8 cellular contexts compared by ENCODE assay signal in the genomic region with DNA sequence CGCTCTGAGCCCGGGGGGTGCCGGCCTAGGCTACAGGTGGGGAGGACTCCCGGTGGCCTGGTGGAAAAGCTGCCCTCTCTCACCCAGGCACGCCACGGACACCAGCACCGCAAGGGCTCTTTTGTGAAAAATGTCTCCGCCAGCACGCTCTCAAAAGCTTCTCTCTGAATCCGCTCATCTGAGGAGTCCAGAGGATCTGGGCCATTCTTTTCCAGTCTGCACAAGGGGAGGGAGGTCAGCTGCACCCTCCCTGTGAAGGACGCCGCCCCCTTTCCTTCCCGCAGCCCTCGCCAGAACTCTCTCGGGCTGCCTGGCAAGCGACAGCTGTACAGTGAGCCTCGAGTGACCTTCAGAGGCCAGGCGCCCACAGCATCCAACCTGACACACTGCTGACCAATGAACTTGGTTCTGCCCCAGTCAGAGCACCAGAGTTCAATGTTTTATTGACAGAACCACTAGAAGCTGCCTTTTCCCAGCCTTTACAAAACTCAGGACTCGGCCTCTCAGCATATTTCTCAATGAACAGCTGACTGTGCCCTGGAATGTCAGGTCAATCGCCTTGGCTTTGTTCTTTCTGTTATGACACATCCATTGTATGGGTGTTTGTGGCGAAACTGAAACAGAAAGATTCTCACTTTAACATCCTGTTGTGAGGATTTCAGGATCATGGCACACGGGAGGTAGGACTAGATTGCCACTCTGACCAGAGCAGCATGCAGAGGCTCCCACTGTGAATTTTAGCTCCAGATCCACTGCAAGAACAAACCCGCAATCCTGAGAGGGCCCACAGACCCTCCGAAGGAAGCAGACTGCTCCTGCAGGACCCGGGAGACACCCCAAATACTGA. TPM values are rescaled to one million over a fixed set of nuclear protein-coding genes. Genes with fewer than 3 reads are reported as not detected.
DNase-seq lines count a peak whose midpoint lies in the region; ATAC-seq lines count a peak whose summit lies in the region.

No MANE protein-coding gene starts in this region.

- DNase-seq in NCI-H1417 (lab: John Stamatoyannopoulos, UW) (peak in 2 of 3 experiments; percentile 18 to 44), NCI-H1417 treated with DMSO at 0.1 percent for 48 hours (lab: John Stamatoyannopoulos, UW) (no peak), HuH-7 (ENCODE audit: low spot score) (peak; percentile 83), left cardiac atrium (peak; percentile 70), posterior vena cava (ENCODE audit: low spot score) (peak; percentile 90), midbrain (lab: John Stamatoyannopoulos, UW) (no peak)
- DNase-seq in stimulated activated CD8-positive, alpha-beta memory T cell treated with anti-CD3 and anti-CD28 coated beads, Interleukin-4, amount 100 ng/mL, for 48 hours, result no peak

- H3K27ac ChIP-seq in angular gyrus (ENCODE audit: low read depth, low read length), result peak overlapping the region; percentile 73

- ATAC-seq in left cardiac atrium, result peak; percentile 86 to 91

- intact Hi-C loops in left cardiac atrium (cut with DNase I) (no loop called here), posterior vena cava (cut with DNase I) (no loop called here)

RNA-seq across cellular contexts. Expression of a gene that starts 26.7 kb away (rescaled TPM):
- total RNA-seq in left cardiac atrium, result 10 to 100 TPM in 1 of 2 donors, 1 to 10 TPM in 1; 3.8 to 14.4 TPM
- total RNA-seq in posterior vena cava, result 10 to 100 TPM in 1 of 2 donors, 1 to 10 TPM in 1; 9.9 to 12.8 TPM

RNA-seq across cellular contexts. Expression of a gene that starts 34.8 kb away (rescaled TPM):
- 10 to 100 TPM; 27.5 to 39.2 TPM for total RNA-seq in left cardiac atrium
- total RNA-seq in posterior vena cava, result 10 to 100 TPM; 30.8 to 44.0 TPM

Comparison
In these comparisons a context has a peak if more than half of its experiments do, and no peak if none do; other contexts are left out.
1. DNase-seq: peak in NCI-H1417 (2 of 3), HuH-7 (single experiment), left cardiac atrium (single experiment) and posterior vena cava (single experiment); none in NCI-H1417 treated with DMSO at 0.1 percent for 48 hours (single experiment), midbrain (single experiment) and stimulated activated CD8-positive, alpha-beta memory T cell treated with anti-CD3 and anti-CD28 coated beads, Interleukin-4, amount 100 ng/mL, for 48 hours (single experiment).